In the genomic region with DNA sequence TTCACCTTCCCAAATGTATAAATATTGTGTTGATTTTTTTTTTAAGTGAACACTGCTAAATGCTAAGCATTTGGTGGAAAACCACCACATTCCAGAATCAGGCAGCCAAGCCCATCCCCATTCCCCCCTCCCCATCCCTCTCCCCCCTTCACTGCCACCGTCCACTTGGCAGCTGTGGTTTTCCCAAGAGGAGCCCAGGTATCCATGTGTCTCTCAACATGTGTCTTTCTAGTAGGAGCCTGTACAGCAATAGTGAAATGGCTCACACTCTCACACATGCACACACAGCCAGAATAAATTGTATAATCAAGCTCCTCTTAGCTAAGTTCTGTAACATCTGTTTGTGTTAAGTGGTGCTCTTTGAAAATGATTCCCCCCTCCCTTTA, we compare ENCODE assay signal across 23 cellular contexts.
"Had no signal": no experiment of that assay in that cellular context is flagged by ENCODE, and none has a peak within 500 bp of the region (broad histone marks: within the 10 kb centered on the region; RNA-seq: fewer than 3 reads in every experiment).

No MANE protein-coding gene starts in this region.

- H3K36me3 Mint-ChIP-seq: mesothelial cell of epicardium; natural killer cell; stimulated activated effector memory CD8-positive, alpha-beta T cell treated with anti-CD3 and anti-CD28 coated beads, Interleukin-12 subunit alpha, Interleukin-12 subunit beta, amount 100 ng/mL, for 72 hours had no signal

- H3K27me3 Mint-ChIP-seq: memory B cell had no signal

- H3K36me3 ChIP-seq: lower lobe of right lung, right lobe of liver, upper lobe of right lung had no signal

- H3K27me3 ChIP-seq: esophagus squamous epithelium, gastroesophageal sphincter, right lobe of liver, tibial nerve, upper lobe of right lung had no signal

- H3K27ac Mint-ChIP-seq: memory B cell; mesothelial cell of epicardium; natural killer cell; stimulated activated effector memory CD8-positive, alpha-beta T cell treated with anti-CD3 and anti-CD28 coated beads, Interleukin-12 subunit alpha, Interleukin-12 subunit beta, amount 100 ng/mL, for 72 hours; stimulated activated naive CD8-positive, alpha-beta T cell treated with anti-CD3 and anti-CD28 coated beads, Interleukin-15, Interleukin-2, amounts not matched to agents 100 ng/mL and 50 ng/mL, for 24 hours had no signal

- FAIRE-seq: colon had no signal

- ATAC-seq: gastroesophageal sphincter; lower lobe of right lung; natural killer cell; psoas muscle; right lobe of liver; stimulated activated effector memory CD8-positive, alpha-beta T cell treated with anti-CD3 and anti-CD28 coated beads, Interleukin-12 subunit alpha, Interleukin-12 subunit beta, amount 100 ng/mL, for 72 hours; upper lobe of right lung had no signal

- H3K9me3 Mint-ChIP-seq: memory B cell; mesothelial cell of epicardium; natural killer cell; stimulated activated effector memory CD8-positive, alpha-beta T cell treated with anti-CD3 and anti-CD28 coated beads, Interleukin-12 subunit alpha, Interleukin-12 subunit beta, amount 100 ng/mL, for 72 hours; stimulated activated naive CD8-positive, alpha-beta T cell treated with anti-CD3 and anti-CD28 coated beads, Interleukin-15, Interleukin-2, amounts not matched to agents 100 ng/mL and 50 ng/mL, for 24 hours had no signal

- H3K4me3 ChIP-seq: esophagus squamous epithelium, gastroesophageal sphincter, left ventricle myocardium inferior, lower lobe of right lung, psoas muscle, right lobe of liver, skin epidermis, tibial nerve, upper lobe of right lung had no signal

- DNase-seq: cerebellar nuclear complex; dermis blood vessel endothelial cell; esophagus squamous epithelium; foreskin fibroblast; glutamatergic neuron; islet precursor cell; left ventricle myocardium inferior; lower lobe of right lung; natural killer cell; psoas muscle; right lobe of liver; stimulated activated CD4-positive, alpha-beta T cell treated with anti-CD3 and anti-CD28 coated beads, Interleukin-12 subunit alpha, Interleukin-12 subunit beta, amount 100 ng/mL, for 4 hours; stimulated activated CD4-positive, alpha-beta T cell treated with anti-CD3 and anti-CD28 coated beads, Interleukin-4, amount 100 ng/mL, for 1 hour; stimulated activated CD8-positive, alpha-beta memory T cell treated with anti-CD3 and anti-CD28 coated beads, Interleukin-4, amount 100 ng/mL, for 48 hours; upper lobe of right lung had no signal

- H3K27ac ChIP-seq: esophagus squamous epithelium, left ventricle myocardium inferior, lower lobe of right lung, psoas muscle, right lobe of liver, skin epidermis, upper lobe of right lung had no signal

- H3K4me1 ChIP-seq: lower lobe of right lung, psoas muscle, right lobe of liver had no signal

- H3K4me3 Mint-ChIP-seq: memory B cell; mesothelial cell of epicardium; natural killer cell; stimulated activated effector memory CD8-positive, alpha-beta T cell treated with anti-CD3 and anti-CD28 coated beads, Interleukin-12 subunit alpha, Interleukin-12 subunit beta, amount 100 ng/mL, for 72 hours; stimulated activated naive CD8-positive, alpha-beta T cell treated with anti-CD3 and anti-CD28 coated beads, Interleukin-15, Interleukin-2, amounts not matched to agents 100 ng/mL and 50 ng/mL, for 24 hours had no signal

- H3K9me3 ChIP-seq: esophagus squamous epithelium, gastroesophageal sphincter, left ventricle myocardium inferior, lower lobe of right lung, psoas muscle, right lobe of liver, tibial nerve, upper lobe of right lung had no signal
